1 cellular context compared by ENCODE assay signal in the genomic region with DNA sequence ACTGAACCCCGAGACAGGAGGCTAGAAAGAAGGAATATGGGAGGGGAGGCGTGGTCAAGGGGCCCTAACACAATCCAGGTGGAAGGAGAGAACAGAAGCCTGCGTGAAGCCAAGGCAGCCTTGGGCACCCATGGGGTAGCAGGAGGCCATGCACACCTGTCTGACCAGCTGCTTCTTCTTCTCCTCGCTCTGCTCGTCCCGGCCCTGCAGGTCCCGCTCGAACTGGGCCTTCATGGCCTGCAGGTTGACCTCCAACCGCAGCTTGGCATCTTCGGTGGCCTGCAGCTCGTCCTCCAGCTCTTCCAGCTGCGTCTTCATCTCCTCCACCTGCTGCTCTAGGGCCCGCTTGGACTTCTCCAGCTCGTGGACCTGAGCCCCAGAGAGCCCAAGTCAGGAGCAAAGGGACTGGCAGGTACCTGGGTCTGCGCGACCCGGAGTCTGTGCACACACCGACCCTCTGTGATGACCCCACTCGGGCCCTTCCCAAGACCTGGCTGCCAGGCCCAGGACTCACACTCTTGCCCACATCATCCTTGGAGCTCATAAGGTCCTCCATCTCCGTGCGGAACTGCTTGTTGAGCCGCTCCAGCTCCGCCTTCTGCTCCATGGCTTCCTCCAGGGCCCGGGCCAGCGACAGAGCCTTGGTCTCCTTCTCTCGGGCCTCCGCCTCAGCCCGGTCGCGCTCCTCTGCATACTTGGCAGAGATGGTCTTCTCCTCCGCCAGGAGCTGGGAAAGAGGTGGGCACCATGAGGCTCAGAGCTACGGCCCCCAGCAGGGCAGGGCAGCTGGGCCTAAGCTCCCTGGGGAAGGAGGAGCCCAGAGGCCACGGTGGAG.
TF ChIP-seq lines count a peak whose summit lies in the region.

No MANE protein-coding gene starts in this region.

TF ChIP-seq in HCT116, 20 proteins besides CTCF, POLR2A, EP300 and RAD21 (continued from another document):
- TF ChIP-seq, protein P1, sequence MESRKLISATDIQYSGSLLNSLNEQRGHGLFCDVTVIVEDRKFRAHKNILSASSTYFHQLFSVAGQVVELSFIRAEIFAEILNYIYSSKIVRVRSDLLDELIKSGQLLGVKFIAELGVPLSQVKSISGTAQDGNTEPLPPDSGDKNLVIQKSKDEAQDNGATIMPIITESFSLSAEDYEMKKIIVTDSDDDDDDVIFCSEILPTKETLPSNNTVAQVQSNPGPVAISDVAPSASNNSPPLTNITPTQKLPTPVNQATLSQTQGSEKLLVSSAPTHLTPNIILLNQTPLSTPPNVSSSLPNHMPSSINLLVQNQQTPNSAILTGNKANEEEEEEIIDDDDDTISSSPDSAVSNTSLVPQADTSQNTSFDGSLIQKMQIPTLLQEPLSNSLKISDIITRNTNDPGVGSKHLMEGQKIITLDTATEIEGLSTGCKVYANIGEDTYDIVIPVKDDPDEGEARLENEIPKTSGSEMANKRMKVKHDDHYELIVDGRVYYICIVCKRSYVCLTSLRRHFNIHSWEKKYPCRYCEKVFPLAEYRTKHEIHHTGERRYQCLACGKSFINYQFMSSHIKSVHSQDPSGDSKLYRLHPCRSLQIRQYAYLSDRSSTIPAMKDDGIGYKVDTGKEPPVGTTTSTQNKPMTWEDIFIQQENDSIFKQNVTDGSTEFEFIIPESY (IDR thresholded peaks at IDR 0.05; ENCODE audit: extremely low read depth, insufficient replicate concordance, low read length), result no peak
- no peak for TF ChIP-seq EGR1 (IDR thresholded peaks at IDR 0.05; ENCODE audit: low read depth)
- TF ChIP-seq, protein P2, sequence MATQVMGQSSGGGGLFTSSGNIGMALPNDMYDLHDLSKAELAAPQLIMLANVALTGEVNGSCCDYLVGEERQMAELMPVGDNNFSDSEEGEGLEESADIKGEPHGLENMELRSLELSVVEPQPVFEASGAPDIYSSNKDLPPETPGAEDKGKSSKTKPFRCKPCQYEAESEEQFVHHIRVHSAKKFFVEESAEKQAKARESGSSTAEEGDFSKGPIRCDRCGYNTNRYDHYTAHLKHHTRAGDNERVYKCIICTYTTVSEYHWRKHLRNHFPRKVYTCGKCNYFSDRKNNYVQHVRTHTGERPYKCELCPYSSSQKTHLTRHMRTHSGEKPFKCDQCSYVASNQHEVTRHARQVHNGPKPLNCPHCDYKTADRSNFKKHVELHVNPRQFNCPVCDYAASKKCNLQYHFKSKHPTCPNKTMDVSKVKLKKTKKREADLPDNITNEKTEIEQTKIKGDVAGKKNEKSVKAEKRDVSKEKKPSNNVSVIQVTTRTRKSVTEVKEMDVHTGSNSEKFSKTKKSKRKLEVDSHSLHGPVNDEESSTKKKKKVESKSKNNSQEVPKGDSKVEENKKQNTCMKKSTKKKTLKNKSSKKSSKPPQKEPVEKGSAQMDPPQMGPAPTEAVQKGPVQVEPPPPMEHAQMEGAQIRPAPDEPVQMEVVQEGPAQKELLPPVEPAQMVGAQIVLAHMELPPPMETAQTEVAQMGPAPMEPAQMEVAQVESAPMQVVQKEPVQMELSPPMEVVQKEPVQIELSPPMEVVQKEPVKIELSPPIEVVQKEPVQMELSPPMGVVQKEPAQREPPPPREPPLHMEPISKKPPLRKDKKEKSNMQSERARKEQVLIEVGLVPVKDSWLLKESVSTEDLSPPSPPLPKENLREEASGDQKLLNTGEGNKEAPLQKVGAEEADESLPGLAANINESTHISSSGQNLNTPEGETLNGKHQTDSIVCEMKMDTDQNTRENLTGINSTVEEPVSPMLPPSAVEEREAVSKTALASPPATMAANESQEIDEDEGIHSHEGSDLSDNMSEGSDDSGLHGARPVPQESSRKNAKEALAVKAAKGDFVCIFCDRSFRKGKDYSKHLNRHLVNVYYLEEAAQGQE (IDR thresholded peaks at IDR 0.05; ENCODE audit: low read depth), result no peak
- no peak for TF ChIP-seq EZH2phosphoT487 (IDR thresholded peaks at IDR 0.05; ENCODE audit: borderline replicate concordance)
- TF ChIP-seq CEBPB (IDR thresholded peaks at IDR 0.05; ENCODE audit: low read depth), result no peak
- TF ChIP-seq, protein P3, sequence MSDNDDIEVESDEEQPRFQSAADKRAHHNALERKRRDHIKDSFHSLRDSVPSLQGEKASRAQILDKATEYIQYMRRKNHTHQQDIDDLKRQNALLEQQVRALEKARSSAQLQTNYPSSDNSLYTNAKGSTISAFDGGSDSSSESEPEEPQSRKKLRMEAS (IDR thresholded peaks at IDR 0.05), result no peak
- no peak for TF ChIP-seq EZH2 (IDR thresholded peaks at IDR 0.05)
- no peak for TF ChIP-seq ZFX (IDR thresholded peaks at IDR 0.05)
- no peak for TF ChIP-seq TCF7L2 (IDR thresholded peaks at IDR 0.05; ENCODE audit: borderline replicate concordance, extremely low read depth, insufficient read depth, insufficient read length)
- no peak for TF ChIP-seq SIN3A (IDR thresholded peaks at IDR 0.05; ENCODE audit: low read depth)
- no peak for TF ChIP-seq FOSL1 (IDR thresholded peaks at IDR 0.05; ENCODE audit: low read depth)
- no peak for TF ChIP-seq POLR2AphosphoS5 (IDR thresholded peaks at IDR 0.05; ENCODE audit: low read depth, low read length)
- no peak for TF ChIP-seq YY1 (IDR thresholded peaks at IDR 0.05; ENCODE audit: extremely low read depth, insufficient replicate concordance, low read depth, low read length)
- no peak for TF ChIP-seq CBX3 (IDR thresholded peaks at IDR 0.05; ENCODE audit: low read depth)
